ENCODE assay signal across 8 cellular contexts in the genomic region with DNA sequence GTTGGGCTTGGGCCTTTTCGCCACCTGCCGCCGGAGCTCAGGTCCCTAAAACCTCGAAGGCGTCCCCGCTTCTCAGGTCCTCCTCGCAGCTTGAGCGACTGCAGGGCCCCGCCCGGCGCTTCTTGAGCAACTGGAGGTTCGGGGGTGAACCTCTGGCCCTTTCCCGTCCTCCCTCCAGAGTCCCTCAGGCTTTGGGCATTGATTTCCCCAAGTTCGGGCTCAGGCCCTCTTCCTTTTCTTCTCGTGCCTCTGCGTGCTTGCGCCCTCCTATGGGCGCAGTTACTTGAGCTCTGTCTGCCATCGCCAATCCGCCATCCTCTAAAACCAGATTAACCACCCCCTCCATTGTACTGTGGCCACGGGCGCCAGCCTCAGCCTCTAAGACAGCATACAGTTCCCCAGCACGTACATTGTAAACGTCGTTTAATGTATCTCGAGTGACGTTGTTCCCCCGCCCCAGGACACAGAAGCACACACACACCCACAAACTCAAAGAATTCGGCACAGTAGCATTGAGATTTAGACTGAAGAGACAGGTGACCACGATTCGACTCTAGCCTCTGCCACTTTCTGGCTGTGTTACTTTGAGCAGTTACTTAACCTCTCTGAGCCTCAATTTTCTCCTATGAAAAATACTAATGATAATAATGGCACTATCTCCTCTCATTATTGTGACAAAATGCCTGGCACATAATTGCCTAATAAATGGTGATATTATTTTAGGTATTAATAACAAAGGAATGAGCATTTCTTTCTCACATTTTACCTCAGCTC.
DNase-seq lines count a peak whose midpoint lies in the region; ATAC-seq, FAIRE-seq and TF ChIP-seq lines count a peak whose summit lies in the region.

No MANE protein-coding gene starts in this region.

- no peaks in the 10 kb centered on the region for H3K79me2 ChIP-seq in OCI-LY3 (ENCODE audit: low read length)

- peaks cover 60% of the 10 kb centered on the region for H3K4me1 ChIP-seq in OCI-LY3 (ENCODE audit: low read length)
- H3K4me1 ChIP-seq in neuron (ENCODE audit: insufficient read depth, low read length) = peaks cover 54% of the 10 kb centered on the region

- H3K4me2 ChIP-seq in OCI-LY3 (ENCODE audit: low read length) = peak overlapping the region; percentile 63

- H3K36me3 ChIP-seq in OCI-LY3 (replicated peaks; ENCODE audit: low read depth, low read length) (no peaks in the 10 kb centered on the region), neuron (ENCODE audit: insufficient read depth, low read length) (no peaks in the 10 kb centered on the region)

- H3K27me3 ChIP-seq in OCI-LY3 (ENCODE audit: low read depth, low read length) (no peaks in the 10 kb centered on the region), neuron (ENCODE audit: insufficient read depth, low read length) (no peaks in the 10 kb centered on the region)

- TF ChIP-seq CTCF in D721Med (IDR thresholded peaks at IDR 0.05; ENCODE audit: insufficient read depth, missing control alignments) (peak; percentile 83), OCI-LY3 (IDR thresholded peaks at IDR 0.05; ENCODE audit: low read depth, low read length) (peak; percentile 85)

- peak overlapping the region; percentile 84 for H3K27ac ChIP-seq in OCI-LY3 (ENCODE audit: low read length)

- peak; percentile 13 for ATAC-seq in GM19452 (IDR thresholded peaks at IDR 0.05; ENCODE audit: unreplicated experiment)
- ATAC-seq in HG03520 (IDR thresholded peaks at IDR 0.05; ENCODE audit: unreplicated experiment) = peak; percentile 19

- peak; percentile 58 for DNase-seq in D721Med (ENCODE audit: insufficient read length, low spot score)
- peak; percentile 40 for DNase-seq in activated gamma-delta T cell treated with anti-CD3 and anti-CD28 coated beads, Interleukin-2, amount 50 U/mL, for 16 hours (ENCODE audit: low read depth)
- peak; percentile 69 for DNase-seq in foreskin melanocyte
- no peak for DNase-seq in NCI-H128 (lab: John Stamatoyannopoulos, UW; ENCODE audit: unreplicated experiment)

- H3K4me3 ChIP-seq in OCI-LY3 (ENCODE audit: low read length) (peak overlapping the region; percentile 73), neuron (ENCODE audit: low read length) (peak overlapping the region; percentile 40)

- H4K20me1 ChIP-seq in OCI-LY3 (ENCODE audit: insufficient read depth, low read length) = no peaks in the 10 kb centered on the region

- H3K9me3 ChIP-seq in OCI-LY3 (ENCODE audit: insufficient read depth, low read length) (no peaks in the 10 kb centered on the region; the same call in 1 of the 2 replicates), neuron (ENCODE audit: low read length) (no peaks in the 10 kb centered on the region)

- peak overlapping the region; percentile 5; the same call in 1 of the 2 replicates for H2AFZ ChIP-seq in OCI-LY3 (ENCODE audit: low read depth, low read length)
- H2AFZ ChIP-seq in neuron (ENCODE audit: low read depth, low read length) = peak overlapping the region; percentile 75

- peak overlapping the region; percentile 71 for H3K9ac ChIP-seq in OCI-LY3 (ENCODE audit: low read length)

- no peak for FAIRE-seq in D721Med (lab: Jason Lieb, UNC)
